8 cellular contexts compared by ENCODE assay signal in genomic region chr19:29665215-29665825, GRCh38. TPM values are rescaled to one million over a fixed set of nuclear protein-coding genes. Genes with fewer than 3 reads are reported as not detected.
DNase-seq lines count a peak whose midpoint lies in the region; ATAC-seq and TF ChIP-seq lines count a peak whose summit lies in the region.

Gene PLEKHF1 (plus strand): TSS chr19:29665461. CDS start chr19:29673840, 8,379 bp downstream.

- peak within 1 kb of the TSS; percentile 83 for H3K4me2 ChIP-seq in OCI-LY3 (ENCODE audit: low read length)

- H3K36me3 ChIP-seq in OCI-LY3 (replicated peaks; ENCODE audit: low read depth, low read length) = no peaks in the 10 kb centered on the region

- peaks cover 11% of the 10 kb centered on the region for H3K4me1 ChIP-seq in OCI-LY3 (ENCODE audit: low read length)

- H2AFZ ChIP-seq in OCI-LY3 (ENCODE audit: low read depth, low read length) = peak within 1 kb of the TSS; percentile 77; the same call in 1 of the 2 replicates

- DNase-seq in COLO668 (lab: John Stamatoyannopoulos, UW; ENCODE audit: unreplicated experiment) = peak; percentile 86
- peak; percentile 83 for DNase-seq in activated T-cell treated with anti-CD3 and anti-CD28 coated beads for 24 hours (ENCODE audit: low read depth)
- no peak for DNase-seq in epithelial cell of prostate (ENCODE audit: low read depth, low spot score)
- DNase-seq in mucosa of gallbladder (ENCODE audit: low spot score) = peak; percentile 90
- peak; percentile 52 to 58 for DNase-seq in stimulated activated CD8-positive, alpha-beta memory T cell treated with anti-CD3 and anti-CD28 coated beads, Interleukin-4, amount 100 ng/mL, for 4 hours (ENCODE audit: low read depth in 2 of 2, low spot score in 1 of 2)

- H3K27me3 ChIP-seq in OCI-LY3 (ENCODE audit: low read depth, low read length) = no peaks in the 10 kb centered on the region; the same call in 1 of the 2 replicates

- H3K27ac ChIP-seq in OCI-LY3 (ENCODE audit: low read length) (no peak within 1 kb of the TSS), epithelial cell of prostate (peak within 1 kb of the TSS; percentile 87)

- no peaks in the 10 kb centered on the region for H3K9me3 ChIP-seq in OCI-LY3 (ENCODE audit: insufficient read depth, low read length)

- TF ChIP-seq CTCF in OCI-LY3 (IDR thresholded peaks at IDR 0.05; ENCODE audit: low read depth, low read length) = no peak

- H3K79me2 ChIP-seq in OCI-LY3 (ENCODE audit: low read length) = no peaks in the 10 kb centered on the region

- peak within 1 kb of the TSS; percentile 58 for H3K9ac ChIP-seq in OCI-LY3 (ENCODE audit: low read length)

- peak; percentile 96 for ATAC-seq in GM19372 (IDR thresholded peaks at IDR 0.05; ENCODE audit: low read depth, unreplicated experiment)
- ATAC-seq in HG03469 (IDR thresholded peaks at IDR 0.05; ENCODE audit: unreplicated experiment) = peak; percentile 81

- H3K4me3 ChIP-seq in OCI-LY3 (ENCODE audit: low read length) = peak within 1 kb of the TSS; percentile 84

- no peaks in the 10 kb centered on the region for H4K20me1 ChIP-seq in OCI-LY3 (ENCODE audit: insufficient read depth, low read length)

RNA-seq across cellular contexts. Expression of gene PLEKHF1, which starts in this region (rescaled TPM):
- 15.7 TPM for total RNA-seq in mucosa of gallbladder
